ENCODE assay signal across 1 cellular context in genomic region chr4:139975830-139976272, GRCh38.
TF ChIP-seq lines count a peak whose summit lies in the region.

No MANE protein-coding gene starts in this region.

TF ChIP-seq in GM12878, 131 proteins besides CTCF, POLR2A, EP300 and RAD21 (continued from another document):
- TF ChIP-seq REST (IDR thresholded peaks at IDR 0.05; ENCODE audit: low read depth, low read length) (no peak), IKZF1 (conservative IDR thresholded peaks at IDR 0.05) (peak; percentile 66), MYB (IDR thresholded peaks at IDR 0.05; ENCODE audit: borderline replicate concordance, low read depth, low read length) (no peak), FOXK2 (IDR thresholded peaks at IDR 0.05) (no peak), RELB (IDR thresholded peaks at IDR 0.05; ENCODE audit: low read depth) (0 out of 2 replicates have a peak, but pooled peaks have one; percentile 42), MTA3 (IDR thresholded peaks at IDR 0.05; ENCODE audit: borderline replicate concordance, low read length) (no peak), CUX1 (IDR thresholded peaks at IDR 0.05; ENCODE audit: insufficient replicate concordance, low read depth, low read length) (no peak), YBX1 (IDR thresholded peaks at IDR 0.05) (no peak)
